ENCODE assay signal across 2 cellular contexts in genomic region chr2:28902584-28902983, GRCh38.
TF ChIP-seq lines count a peak whose summit lies in the region.

No MANE protein-coding gene starts in this region.

TF ChIP-seq in HCT116, 20 proteins besides CTCF, POLR2A, EP300 and RAD21:
- no peak for TF ChIP-seq YY1 (IDR thresholded peaks at IDR 0.05; ENCODE audit: extremely low read depth, insufficient replicate concordance, low read depth, low read length)
- TF ChIP-seq EZH2phosphoT487 (IDR thresholded peaks at IDR 0.05; ENCODE audit: borderline replicate concordance), result no peak
- TF ChIP-seq FOSL1 (IDR thresholded peaks at IDR 0.05; ENCODE audit: low read depth), result no peak
- no peak for TF ChIP-seq SIN3A (IDR thresholded peaks at IDR 0.05; ENCODE audit: low read depth)
- no peak for TF ChIP-seq EGR1 (IDR thresholded peaks at IDR 0.05; ENCODE audit: low read depth)
- TF ChIP-seq POLR2AphosphoS5 (IDR thresholded peaks at IDR 0.05; ENCODE audit: low read depth, low read length), result no peak
- TF ChIP-seq ZBTB33 (IDR thresholded peaks at IDR 0.05; ENCODE audit: extremely low read depth, insufficient replicate concordance, low read length), result no peak
- TF ChIP-seq ATF3 (IDR thresholded peaks at IDR 0.05), result no peak
- no peak for TF ChIP-seq EZH2 (IDR thresholded peaks at IDR 0.05)
- no peak for TF ChIP-seq CEBPB (IDR thresholded peaks at IDR 0.05; ENCODE audit: low read depth)
- TF ChIP-seq REST (IDR thresholded peaks at IDR 0.05; ENCODE audit: low read depth), result no peak
- TF ChIP-seq SRF (IDR thresholded peaks at IDR 0.05; ENCODE audit: low read depth), result no peak
- TF ChIP-seq CBX3 (IDR thresholded peaks at IDR 0.05; ENCODE audit: low read depth), result no peak
TF ChIP-seq in HCT116: peak in this region for 0.

TF ChIP-seq in K562, 482 proteins besides CTCF, POLR2A, EP300 and RAD21:
- TF ChIP-seq CTCFL (IDR thresholded peaks at IDR 0.05; ENCODE audit: borderline replicate concordance, insufficient read depth, low read depth, low read length, poor library complexity, severe bottlenecking) (no peak), BRCA1 (IDR thresholded peaks at IDR 0.05) (no peak), BRCA1 (CRISPR knock-in tag; IDR thresholded peaks at IDR 0.05) (no peak), CBFA2T3 (IDR thresholded peaks at IDR 0.05) (no peak), HNRNPL (IDR thresholded peaks at IDR 0.05; ENCODE audit: low read depth, low read length) (no peak), POLR2B (IDR thresholded peaks at IDR 0.05; ENCODE audit: low read depth, partially characterized antibody) (no peak), HEY1 (CRISPR knock-in tag; IDR thresholded peaks at IDR 0.05; ENCODE audit: borderline replicate concordance) (no peak)
